Comparison of ENCODE assay signal across 1 cellular context in the genomic region with DNA sequence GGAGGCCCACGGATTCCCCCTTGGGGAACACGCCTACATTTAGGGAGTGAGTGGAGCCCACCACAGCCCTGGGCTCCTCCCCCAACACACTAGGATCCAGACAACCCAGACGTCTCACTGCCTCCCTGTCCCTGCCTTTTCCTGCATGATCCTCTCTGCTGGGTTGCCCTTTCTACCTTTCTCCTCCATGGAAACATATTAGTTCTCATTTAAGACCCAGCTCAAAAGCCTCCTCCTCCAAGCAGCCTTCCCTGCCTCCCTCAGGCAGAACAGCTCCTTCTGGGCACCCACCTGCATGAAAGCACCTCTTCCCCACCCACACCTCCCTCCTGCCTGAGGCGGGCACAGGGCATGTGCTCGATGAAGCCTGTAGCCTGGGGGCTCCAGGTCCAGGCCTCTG.
TF ChIP-seq lines count a peak whose summit lies in the region.

No MANE protein-coding gene starts in this region.

TF ChIP-seq in K562, 482 proteins besides CTCF, POLR2A, EP300 and RAD21:
- no peak for TF ChIP-seq NFYB (IDR thresholded peaks at IDR 0.05; ENCODE audit: extremely low read depth, insufficient read length)
- 0 out of 2 replicates have a peak, but pooled peaks have one; percentile 34 for TF ChIP-seq ZNF436 (CRISPR knock-in tag; IDR thresholded peaks at IDR 0.05)
- peak; percentile 47; the same call in 1 of the 2 replicates for TF ChIP-seq SMARCA5 (IDR thresholded peaks at IDR 0.05)
- peak; percentile 96 for TF ChIP-seq ZFP36 (IDR thresholded peaks at IDR 0.05; ENCODE audit: low read depth, low read length, partially characterized antibody)
- TF ChIP-seq IFI16 (CRISPR knock-in tag; IDR thresholded peaks at IDR 0.05): no peak
- peak; percentile 70 for TF ChIP-seq BCOR (IDR thresholded peaks at IDR 0.05)
